In the genomic region with DNA sequence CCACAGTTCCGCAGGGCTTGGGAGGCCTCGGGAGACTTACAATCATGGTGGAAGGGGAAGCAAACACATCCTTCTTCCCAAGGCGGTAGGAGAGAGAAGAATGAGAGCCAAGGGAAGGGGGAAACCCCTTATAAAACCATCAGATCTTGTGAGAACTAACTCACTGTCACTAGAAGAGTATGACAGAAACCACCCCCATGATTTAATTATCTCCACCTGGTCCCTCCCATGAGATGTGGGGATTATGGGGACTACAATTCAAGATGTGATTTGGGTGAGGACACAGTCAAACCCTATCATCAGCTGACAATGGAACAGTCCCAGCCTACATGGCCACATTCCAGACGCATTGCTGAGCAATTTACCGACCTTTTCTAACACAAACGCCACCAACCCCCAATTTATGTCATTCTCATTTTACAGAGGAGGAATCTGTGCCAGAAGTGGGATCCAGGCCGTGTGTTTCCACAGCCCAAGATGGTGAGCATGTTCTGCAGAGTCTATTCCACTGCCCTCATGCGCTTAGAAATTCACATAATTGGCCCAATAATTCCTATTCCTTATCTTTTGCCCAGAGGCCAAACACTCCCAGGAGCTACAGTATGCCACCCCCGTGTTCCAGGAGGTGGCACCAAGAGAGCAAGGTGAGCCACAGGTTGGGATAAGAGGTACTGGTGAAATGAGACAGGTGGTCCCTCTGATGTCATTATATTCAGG, we compare ENCODE assay signal across 14 cellular contexts. TPM values are rescaled to one million over a fixed set of nuclear protein-coding genes. Genes with fewer than 3 reads are reported as not detected.
"Had no signal": no experiment of that assay in that cellular context is flagged by ENCODE, and none has a peak within 500 bp of the region (broad histone marks: within the 10 kb centered on the region; RNA-seq: fewer than 3 reads in every experiment).

No MANE protein-coding gene starts in this region.

- H3K27ac ChIP-seq: ascending aorta, gastroesophageal sphincter, heart right ventricle, parathyroid adenoma, uterus had no signal

- H3K27ac Mint-ChIP-seq: activated naive CD4-positive, alpha-beta T cell treated with anti-CD3 and anti-CD28 coated beads for 36 hours; activated naive CD8-positive, alpha-beta T cell treated with anti-CD3 and anti-CD28 coated beads, Interleukin-2, amount 50 U/mL, for 24 hours; activated T-helper 17 cell treated with anti-CD3 and anti-CD28 coated beads, Interleukin-2, amount 50 U/mL, for 72 hours had no signal

- H3K4me3 ChIP-seq: ascending aorta, gastroesophageal sphincter, heart right ventricle, uterus had no signal

- H3K27me3 ChIP-seq: ascending aorta, gastroesophageal sphincter, heart right ventricle, uterus had no signal

- H3K9me3 ChIP-seq: ascending aorta, gastroesophageal sphincter, heart right ventricle, uterus had no signal

- H3K36me3 ChIP-seq: ascending aorta, gastroesophageal sphincter, uterus had no signal

- DNase-seq: activated naive CD4-positive, alpha-beta T cell treated with anti-CD3 and anti-CD28 coated beads for 36 hours; activated naive CD8-positive, alpha-beta T cell treated with anti-CD3 and anti-CD28 coated beads, Interleukin-2, amount 50 U/mL, for 24 hours; activated T-cell treated with anti-CD3 and anti-CD28 coated beads for 4 hours; heart right ventricle; naive B cell; stimulated activated CD4-positive, alpha-beta T cell treated with anti-CD3 and anti-CD28 coated beads, Interleukin-12 subunit alpha, Interleukin-12 subunit beta, amount 100 ng/mL, for 4 hours; stimulated activated CD4-positive, alpha-beta T cell treated with anti-CD3 and anti-CD28 coated beads, Interleukin-2, amount 100 ng/mL, for 24 hours; uterus had no signal

- H3K4me1 Mint-ChIP-seq: activated naive CD8-positive, alpha-beta T cell treated with anti-CD3 and anti-CD28 coated beads, Interleukin-2, amount 50 U/mL, for 24 hours; activated T-helper 17 cell treated with anti-CD3 and anti-CD28 coated beads, Interleukin-2, amount 50 U/mL, for 72 hours had no signal

- H2AFZ ChIP-seq: parathyroid adenoma had no signal

- H3K4me1 ChIP-seq: ascending aorta, gastroesophageal sphincter, parathyroid adenoma, uterus had no signal

- H3K27me3 Mint-ChIP-seq: activated naive CD8-positive, alpha-beta T cell treated with anti-CD3 and anti-CD28 coated beads, Interleukin-2, amount 50 U/mL, for 24 hours; activated T-helper 17 cell treated with anti-CD3 and anti-CD28 coated beads, Interleukin-2, amount 50 U/mL, for 72 hours; naive B cell had no signal

- H3K79me2 ChIP-seq: parathyroid adenoma had no signal

- ATAC-seq: activated CD4-positive, CD25-positive, alpha-beta regulatory T cell treated with anti-CD3 and anti-CD28 coated beads, Interleukin-2, amount 50 U/mL, for 24 hours; activated naive CD8-positive, alpha-beta T cell treated with anti-CD3 and anti-CD28 coated beads, Interleukin-2, amount 50 U/mL, for 24 hours; activated T-helper 17 cell treated with anti-CD3 and anti-CD28 coated beads, Interleukin-2, amount 50 U/mL, for 72 hours; gastroesophageal sphincter; heart right ventricle had no signal

- H3K4me3 Mint-ChIP-seq: activated naive CD4-positive, alpha-beta T cell treated with anti-CD3 and anti-CD28 coated beads for 36 hours; activated naive CD8-positive, alpha-beta T cell treated with anti-CD3 and anti-CD28 coated beads, Interleukin-2, amount 50 U/mL, for 24 hours; activated T-helper 17 cell treated with anti-CD3 and anti-CD28 coated beads, Interleukin-2, amount 50 U/mL, for 72 hours; naive B cell had no signal

- H3K9me3 Mint-ChIP-seq: activated naive CD4-positive, alpha-beta T cell treated with anti-CD3 and anti-CD28 coated beads for 36 hours; activated naive CD8-positive, alpha-beta T cell treated with anti-CD3 and anti-CD28 coated beads, Interleukin-2, amount 50 U/mL, for 24 hours; activated T-helper 17 cell treated with anti-CD3 and anti-CD28 coated beads, Interleukin-2, amount 50 U/mL, for 72 hours; naive B cell had no signal

RNA-seq across cellular contexts. Expression of gene MILR1, which starts 17.3 kb away (rescaled TPM):
- total RNA-seq: activated T-helper 17 cell treated with anti-CD3 and anti-CD28 coated beads, Interleukin-2, amount 50 U/mL, for 72 hours; epithelial cell of proximal tubule had no signal
